In the genomic region with DNA sequence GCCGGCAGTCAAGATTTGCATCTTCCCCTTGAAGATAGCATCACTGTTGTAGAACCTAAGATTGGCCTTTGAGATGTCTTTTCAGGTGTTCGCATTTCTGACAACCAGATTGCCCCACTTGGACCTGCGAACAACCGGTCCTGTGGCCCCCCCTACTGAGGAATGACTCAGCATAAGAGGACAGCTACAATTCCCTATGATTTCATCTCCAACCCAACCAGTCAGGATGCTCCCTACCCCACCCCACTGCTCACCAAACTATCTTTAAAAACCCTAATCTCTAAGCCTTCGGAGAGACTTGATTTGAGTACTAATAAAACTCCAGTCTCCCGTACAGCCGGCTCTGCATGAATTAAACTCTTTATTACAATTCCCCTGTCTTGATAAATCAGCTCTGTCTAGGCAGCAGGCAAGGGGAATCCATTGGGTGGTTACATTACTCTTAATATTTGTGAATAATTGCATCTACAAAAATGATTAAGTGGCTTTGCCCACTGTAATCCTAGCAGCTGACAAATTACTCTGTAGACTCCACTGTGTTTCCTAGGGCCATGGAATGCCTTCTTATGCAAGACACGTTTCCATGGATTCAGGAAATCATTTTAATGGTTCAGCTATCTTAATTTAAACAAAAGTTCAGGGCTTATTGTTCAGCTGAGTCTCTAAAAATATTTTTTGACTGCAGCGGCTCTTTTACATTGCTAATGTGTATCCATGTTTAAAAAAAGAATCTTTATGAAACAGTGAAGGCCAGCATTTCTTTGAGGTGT, we compare ENCODE assay signal across 16 cellular contexts.
DNase-seq lines count a peak whose midpoint lies in the region; ATAC-seq, FAIRE-seq and TF ChIP-seq lines count a peak whose summit lies in the region.
"Had no signal": no experiment of that assay in that cellular context is flagged by ENCODE, and none has a peak within 500 bp of the region (broad histone marks: within the 10 kb centered on the region; RNA-seq: fewer than 3 reads in every experiment).

No MANE protein-coding gene starts in this region.

- peaks cover 24% of the 10 kb centered on the region for H3K36me3 Mint-ChIP-seq in neural crest cell (ENCODE audit: low read depth)
- peaks cover 38% of the 10 kb centered on the region for H3K36me3 Mint-ChIP-seq in activated T-helper 2 cell treated with anti-CD3 and anti-CD28 coated beads, Interferon-gamma antibody, Interleukin-2, Interleukin-4, amounts not matched to agents 10 μg/mL and 5 μg/mL and 100 μg/mL, durations not matched to agents 14 hours and 24 hours and 36 hours (ENCODE audit: low read depth)

- H3K4me2 ChIP-seq in endothelial cell of umbilical vein (ENCODE audit: insufficient read depth, low read length): no peak overlapping the region

- H3K36me3 ChIP-seq in endothelial cell of umbilical vein (ENCODE audit: control insufficient read depth in 2 of 2, extremely low read depth in 1 of 2, insufficient read depth in 2 of 2, low read length in 2 of 2): no peaks in the 10 kb centered on the region
- H3K36me3 ChIP-seq: spleen, transverse colon had no signal

- peaks cover 19% of the 10 kb centered on the region for H3K4me1 ChIP-seq in endothelial cell of umbilical vein (ENCODE audit: control insufficient read depth, extremely low read depth, insufficient read depth, low read length)
- H3K4me1 ChIP-seq: transverse colon had no signal

- no peak overlapping the region for H3K4me3 ChIP-seq in endothelial cell of umbilical vein (replicated peaks in 1 of 3; ENCODE audit: insufficient read depth in 1 of 3, low read depth in 1 of 3, low read length in 3 of 3)
- H3K4me3 ChIP-seq: spleen, transverse colon had no signal

- POLR2A ChIA-PET in endothelial cell of umbilical vein (lab: Charles Lee): no interaction called here

- DNase-seq in GM12892 (ENCODE audit: insufficient read length) (no peak), RPMI7951 (ENCODE audit: low read depth) (peak; percentile 53), endothelial cell of umbilical vein (ENCODE audit: low read depth, low spot score) (peak; percentile 60), neural crest cell (ENCODE audit: low read depth, low spot score) (no peak), occipital lobe (lab: John Stamatoyannopoulos, UW) (no peak), SIG-M5 treated with dmso at 0.1 percent for 504 hours (lab: John Stamatoyannopoulos, UW; ENCODE audit: unreplicated experiment) (no peak)
- DNase-seq in activated T-helper 2 cell treated with anti-CD3 and anti-CD28 coated beads, Interferon-gamma antibody, Interleukin-2, Interleukin-4, amounts not matched to agents 10 μg/mL and 5 μg/mL and 100 μg/mL, durations not matched to agents 14 hours and 24 hours and 36 hours (ENCODE audit: low spot score): no peak
- DNase-seq: activated CD8-positive, alpha-beta memory T cell treated with anti-CD3 and anti-CD28 coated beads, Interleukin-2, amount 50 U/mL, for 48 hours; activated naive CD4-positive, alpha-beta T cell treated with Interleukin-2 at 50 U/mL for 16 hours; CD8-positive, alpha-beta T cell; Kasumi-1; NCI-H1417 treated with DMSO at 0.1 percent for 48 hours; spleen; transverse colon had no signal

- H3K27ac Mint-ChIP-seq in neural crest cell (ENCODE audit: unreplicated experiment): no peak overlapping the region
- no peak overlapping the region for H3K27ac Mint-ChIP-seq in activated T-helper 2 cell treated with anti-CD3 and anti-CD28 coated beads, Interferon-gamma antibody, Interleukin-2, Interleukin-4, amounts not matched to agents 10 μg/mL and 5 μg/mL and 100 μg/mL, durations not matched to agents 14 hours and 24 hours and 36 hours
- H3K27ac Mint-ChIP-seq: CD8-positive, alpha-beta T cell had no signal

- H3K4me1 Mint-ChIP-seq in neural crest cell: peaks cover 16% of the 10 kb centered on the region
- H3K4me1 Mint-ChIP-seq in activated T-helper 2 cell treated with anti-CD3 and anti-CD28 coated beads, Interferon-gamma antibody, Interleukin-2, Interleukin-4, amounts not matched to agents 10 μg/mL and 5 μg/mL and 100 μg/mL, durations not matched to agents 14 hours and 24 hours and 36 hours (ENCODE audit: low read depth): peaks cover 4% of the 10 kb centered on the region

- no peak overlapping the region for H3K9ac ChIP-seq in endothelial cell of umbilical vein (replicated peaks; ENCODE audit: extremely low read depth, insufficient read depth, low read length)

- TF ChIP-seq CTCF in endothelial cell of umbilical vein (IDR thresholded peaks at IDR 0.05; ENCODE audit: extremely low read depth in 1 of 2, insufficient read depth in 1 of 2, low read depth in 1 of 2, low read length in 2 of 2): no peak
- TF ChIP-seq CTCF in neural crest cell (conservative IDR thresholded peaks at IDR 0.05): no peak

- BruUV-seq in endothelial cell of umbilical vein (replicated peaks; lab: Mats Ljungman, UMichigan): no TSS peak

- no peaks in the 10 kb centered on the region for H3K27me3 ChIP-seq in endothelial cell of umbilical vein (ENCODE audit: control insufficient read depth in 2 of 2, insufficient read depth in 2 of 2, low read length in 2 of 2)
- H3K27me3 ChIP-seq: spleen, transverse colon had no signal

- ATAC-seq in GM19351 (IDR thresholded peaks at IDR 0.05; ENCODE audit: unreplicated experiment): no peak
- ATAC-seq: CD8-positive, alpha-beta T cell; stimulated activated memory B cell treated with anti-CD40 and anti-IgM and Interleukin-4, amounts not matched to agents 10 μg/mL and 1 μg/mL and 100 μg/mL, for 72 hours had no signal

- peak; percentile 67 for FAIRE-seq in GM12892 (lab: Jason Lieb, UNC)
- FAIRE-seq in endothelial cell of umbilical vein (lab: Jason Lieb, UNC): peak; percentile 86

- H2AFZ ChIP-seq in endothelial cell of umbilical vein (ENCODE audit: low read depth, low read length): no peak overlapping the region

- dilution Hi-C loops in endothelial cell of umbilical vein (cut with MboI; ENCODE audit: extremely low pct_ligation_motif_present, low sequenced_read_pairs): no loop called here

- H4K20me1 ChIP-seq in endothelial cell of umbilical vein (replicated peaks; ENCODE audit: control insufficient read depth, extremely low read depth, insufficient read depth, low read length): no peaks in the 10 kb centered on the region

- no peaks in the 10 kb centered on the region for H3K9me3 ChIP-seq in endothelial cell of umbilical vein (replicated peaks; ENCODE audit: control insufficient read depth, insufficient read depth, low read length)
- H3K9me3 ChIP-seq: spleen, transverse colon had no signal

- peaks cover 15% of the 10 kb centered on the region for H3K9me3 Mint-ChIP-seq in neural crest cell
- H3K9me3 Mint-ChIP-seq in activated T-helper 2 cell treated with anti-CD3 and anti-CD28 coated beads, Interferon-gamma antibody, Interleukin-2, Interleukin-4, amounts not matched to agents 10 μg/mL and 5 μg/mL and 100 μg/mL, durations not matched to agents 14 hours and 24 hours and 36 hours: peaks cover 5% of the 10 kb centered on the region
- H3K9me3 Mint-ChIP-seq: CD8-positive, alpha-beta T cell; stimulated activated memory B cell treated with anti-CD40 and anti-IgM and Interleukin-4, amounts not matched to agents 10 μg/mL and 1 μg/mL and 100 μg/mL, for 72 hours had no signal

- H3K27ac ChIP-seq in endothelial cell of umbilical vein (ENCODE audit: insufficient read depth, low read depth, low read length): peak overlapping the region; percentile 18
- H3K27ac ChIP-seq: spleen, transverse colon had no signal

- peak overlapping the region; percentile 1 for H3K4me3 Mint-ChIP-seq in neural crest cell
- H3K4me3 Mint-ChIP-seq in activated T-helper 2 cell treated with anti-CD3 and anti-CD28 coated beads, Interferon-gamma antibody, Interleukin-2, Interleukin-4, amounts not matched to agents 10 μg/mL and 5 μg/mL and 100 μg/mL, durations not matched to agents 14 hours and 24 hours and 36 hours (ENCODE audit: low read depth): no peak overlapping the region
- H3K4me3 Mint-ChIP-seq: CD8-positive, alpha-beta T cell; stimulated activated memory B cell treated with anti-CD40 and anti-IgM and Interleukin-4, amounts not matched to agents 10 μg/mL and 1 μg/mL and 100 μg/mL, for 72 hours had no signal

- no peak for TF ChIP-seq POLR2A in GM12892 (IDR thresholded peaks at IDR 0.05; ENCODE audit: low read depth, low read length)
- no peak for TF ChIP-seq POLR2A in endothelial cell of umbilical vein (IDR thresholded peaks at IDR 0.05; ENCODE audit: low read depth, low read length)

- CTCF ChIA-PET in endothelial cell of umbilical vein (lab: Charles Lee): no interaction called here

- no peaks in the 10 kb centered on the region for H3K9me1 ChIP-seq in endothelial cell of umbilical vein (replicated peaks; ENCODE audit: control insufficient read depth, extremely low read depth, insufficient read depth, low read length)

- H3K27me3 Mint-ChIP-seq in neural crest cell (ENCODE audit: low read depth): no peaks in the 10 kb centered on the region
- H3K27me3 Mint-ChIP-seq in activated T-helper 2 cell treated with anti-CD3 and anti-CD28 coated beads, Interferon-gamma antibody, Interleukin-2, Interleukin-4, amounts not matched to agents 10 μg/mL and 5 μg/mL and 100 μg/mL, durations not matched to agents 14 hours and 24 hours and 36 hours (ENCODE audit: low read depth): no peaks in the 10 kb centered on the region
- H3K27me3 Mint-ChIP-seq: stimulated activated memory B cell treated with anti-CD40 and anti-IgM and Interleukin-4, amounts not matched to agents 10 μg/mL and 1 μg/mL and 100 μg/mL, for 72 hours had no signal

- no peaks in the 10 kb centered on the region for H3K79me2 ChIP-seq in endothelial cell of umbilical vein (ENCODE audit: control insufficient read depth, insufficient read depth, low read length)

- intact Hi-C loops in endothelial cell of umbilical vein (cut with micrococcal nuclease): no loop called here
- intact Hi-C loops in activated T-helper 2 cell treated with anti-CD3 and anti-CD28 coated beads, Interferon-gamma antibody, Interleukin-2, Interleukin-4, amounts not matched to agents 10 μg/mL and 5 μg/mL and 100 μg/mL, durations not matched to agents 14 hours and 24 hours and 36 hours (cut with micrococcal nuclease): no loop called here

TF ChIP-seq in endothelial cell of umbilical vein, 7 proteins besides CTCF, POLR2A, EP300 and RAD21:
- TF ChIP-seq FOS (IDR thresholded peaks at IDR 0.05; ENCODE audit: borderline replicate concordance, insufficient read depth, low read length): no peak
- TF ChIP-seq GATA2 (IDR thresholded peaks at IDR 0.05; ENCODE audit: insufficient read depth, insufficient read length, low read depth, low read length): no peak
- TF ChIP-seq POLR2AphosphoS5 (IDR thresholded peaks at IDR 0.05; ENCODE audit: insufficient read depth, low read depth, low read length): no peak
- no peak for TF ChIP-seq EZH2 (IDR thresholded peaks at IDR 0.05; ENCODE audit: borderline replicate concordance, low read depth, low read length, severe bottlenecking)
- no peak for TF ChIP-seq MAX (IDR thresholded peaks at IDR 0.05; ENCODE audit: insufficient read depth, insufficient read length)
- TF ChIP-seq MYC (IDR thresholded peaks at IDR 0.05; ENCODE audit: low read depth, low read length): no peak
- TF ChIP-seq JUN (IDR thresholded peaks at IDR 0.05; ENCODE audit: borderline replicate concordance, insufficient read depth, insufficient read length, low read depth): no peak

Comparison
In these comparisons a context has a peak if more than half of its experiments do, and no peak if none do; other contexts are left out.
1. DNase-seq: peak in RPMI7951 (single experiment) and endothelial cell of umbilical vein (single experiment); none in GM12892 (single experiment), neural crest cell (single experiment), occipital lobe (single experiment), SIG-M5 treated with dmso at 0.1 percent for 504 hours (single experiment) and activated T-helper 2 cell treated with anti-CD3 and anti-CD28 coated beads, Interferon-gamma antibody, Interleukin-2, Interleukin-4, amounts not matched to agents 10 μg/mL and 5 μg/mL and 100 μg/mL, durations not matched to agents 14 hours and 24 hours and 36 hours (single experiment).